In the genomic region with DNA sequence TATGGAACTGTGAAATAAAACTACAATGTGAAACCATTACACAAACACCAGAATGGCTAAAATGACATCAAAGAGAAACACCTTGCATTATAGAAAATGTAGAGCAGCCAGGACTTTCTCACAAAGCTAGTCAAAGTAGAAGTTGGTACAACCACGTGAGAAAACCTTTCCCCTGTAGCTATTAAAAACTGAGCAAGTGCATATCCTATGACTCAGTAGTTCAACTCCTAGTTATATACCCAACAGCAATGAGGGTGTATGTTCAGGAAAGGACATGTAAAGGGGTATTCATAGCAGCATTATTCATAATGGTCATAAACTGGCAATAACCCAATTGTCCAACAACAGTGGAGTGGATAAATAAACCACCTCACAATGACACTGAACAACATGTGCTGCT, we compare ENCODE assay signal across 30 cellular contexts.
"Had no signal": no experiment of that assay in that cellular context is flagged by ENCODE, and none has a peak within 500 bp of the region (broad histone marks: within the 10 kb centered on the region; RNA-seq: fewer than 3 reads in every experiment).

No MANE protein-coding gene starts in this region.

- H3K4me3 Mint-ChIP-seq: naive thymus-derived CD4-positive, alpha-beta T cell; nephron; neural progenitor cell had no signal

- H3K4me3 ChIP-seq: coronary artery, esophagus squamous epithelium, heart right ventricle, left lung, neural progenitor cell, right lobe of liver, smooth muscle cell, thoracic aorta, tibial nerve, upper lobe of left lung, uterus had no signal

- H3K27ac ChIP-seq: coronary artery, esophagus squamous epithelium, heart right ventricle, left lung, neural progenitor cell, parathyroid adenoma, right lobe of liver, thoracic aorta, tibial nerve, upper lobe of left lung, uterus had no signal

- H3K4me2 ChIP-seq: neural progenitor cell, smooth muscle cell had no signal

- H3K36me3 ChIP-seq: esophagus squamous epithelium, heart right ventricle, left lung, neural progenitor cell, right lobe of liver, thoracic aorta, tibial nerve, upper lobe of left lung, uterus had no signal

- DNase-seq: dermis blood vessel endothelial cell; effector memory CD4-positive, alpha-beta T cell; esophagus squamous epithelium; foreskin melanocyte; glutamatergic neuron; heart right ventricle; hippocampal formation; left cardiac atrium; left lung; mesenchymal stem cell; midbrain; naive thymus-derived CD4-positive, alpha-beta T cell; right lobe of liver; stimulated activated CD4-positive, alpha-beta T cell treated with anti-CD3 and anti-CD28 coated beads, Interleukin-12 subunit alpha, Interleukin-12 subunit beta, amount 100 ng/mL, for 4 hours; stimulated activated CD4-positive, alpha-beta T cell treated with anti-CD3 and anti-CD28 coated beads, Interleukin-1b, Interleukin-23, amount 100 ng/mL, for 48 hours; stimulated activated CD4-positive, alpha-beta T cell treated with anti-CD3 and anti-CD28 coated beads, Interleukin-4, amount 100 ng/mL, for 1 hour; stimulated activated CD8-positive, alpha-beta memory T cell treated with anti-CD3 and anti-CD28 coated beads, Interleukin-4, amount 100 ng/mL, for 48 hours; stimulated activated naive CD4-positive, alpha-beta T cell treated with Interleukin-2 at 50 U/mL for 16 hours; upper lobe of left lung; uterus had no signal

- H3K36me3 Mint-ChIP-seq: naive thymus-derived CD4-positive, alpha-beta T cell; neural progenitor cell had no signal

- H3K4me1 Mint-ChIP-seq: naive thymus-derived CD4-positive, alpha-beta T cell; nephron had no signal

- H3K79me2 ChIP-seq: parathyroid adenoma had no signal

- H2AFZ ChIP-seq: neural progenitor cell, parathyroid adenoma had no signal

- H3K9me3 ChIP-seq: esophagus squamous epithelium, heart right ventricle, left lung, right lobe of liver, thoracic aorta, tibial nerve, upper lobe of left lung, uterus had no signal

- H3K27ac Mint-ChIP-seq: naive thymus-derived CD4-positive, alpha-beta T cell; nephron; neural progenitor cell; progenitor cell of endocrine pancreas had no signal

- H3K27me3 Mint-ChIP-seq: naive thymus-derived CD4-positive, alpha-beta T cell; progenitor cell of endocrine pancreas had no signal

- FAIRE-seq: endothelial cell of umbilical vein, islet of Langerhans had no signal

- H3K27me3 ChIP-seq: esophagus squamous epithelium, left lung, neural progenitor cell, right lobe of liver, upper lobe of left lung, uterus had no signal

- ATAC-seq: heart right ventricle; left cardiac atrium; left lung; naive thymus-derived CD4-positive, alpha-beta T cell; right lobe of liver had no signal

- H3K9me3 Mint-ChIP-seq: nephron, neural progenitor cell had no signal

- H3K9ac ChIP-seq: neural progenitor cell, parathyroid adenoma had no signal

- H3K4me1 ChIP-seq: esophagus squamous epithelium, heart right ventricle, left lung, neural progenitor cell, parathyroid adenoma, right lobe of liver, tibial nerve, upper lobe of left lung, uterus had no signal
